8 cellular contexts compared by ENCODE assay signal in the genomic region with DNA sequence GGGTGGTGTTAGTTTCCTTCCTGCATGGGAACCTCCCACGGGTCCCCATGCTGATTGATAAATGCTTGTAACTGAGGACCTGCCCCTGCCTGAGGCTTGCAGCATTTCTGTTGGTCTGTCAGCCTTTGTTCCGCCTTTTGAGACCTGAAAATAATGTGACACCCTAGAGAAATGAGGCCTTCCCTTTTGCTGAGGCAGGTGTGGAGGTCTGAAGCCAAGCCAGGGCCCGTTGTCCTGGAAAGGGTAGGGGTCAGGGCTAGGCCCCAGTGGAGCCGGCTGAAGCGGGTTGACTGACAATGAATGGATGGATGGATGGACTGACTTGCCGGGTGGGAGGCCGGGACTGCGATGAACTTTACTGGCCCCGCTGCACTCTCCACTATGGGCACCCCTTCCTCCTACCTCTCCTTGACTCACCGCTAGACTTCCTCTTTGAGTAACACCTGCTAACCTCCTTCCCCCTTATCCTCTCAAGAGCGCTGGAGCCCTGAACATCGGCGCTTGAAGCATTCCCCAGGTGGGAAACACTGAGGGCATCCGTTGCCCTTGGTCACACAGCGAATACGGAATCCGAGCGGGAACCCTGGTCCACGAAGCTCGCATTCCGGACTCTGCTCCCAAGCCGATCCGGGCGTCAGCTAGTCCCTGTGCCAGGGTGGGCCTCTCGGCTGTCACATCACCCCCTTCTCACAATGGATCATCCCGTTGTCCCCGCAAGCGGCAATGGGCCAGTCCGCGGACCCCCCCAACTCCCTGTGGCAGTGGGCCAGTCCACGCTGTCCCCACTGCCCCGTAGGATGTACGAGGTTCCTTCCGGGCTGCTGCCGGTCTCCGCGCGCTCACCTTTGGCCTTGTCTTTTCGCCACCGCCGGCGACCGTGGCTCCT. TPM values are rescaled to one million over a fixed set of nuclear protein-coding genes. Genes with fewer than 3 reads are reported as not detected.
DNase-seq lines count a peak whose midpoint lies in the region; ATAC-seq and TF ChIP-seq lines count a peak whose summit lies in the region.

No MANE protein-coding gene starts in this region.

- peaks cover 5% of the 10 kb centered on the region for H3K36me3 Mint-ChIP-seq in activated CD8-positive, alpha-beta memory T cell treated with anti-CD3 and anti-CD28 coated beads, Interleukin-2, amount 10 ng/mL, durations not matched to agents 7 days and 5 days
- H3K36me3 Mint-ChIP-seq in naive thymus-derived CD4-positive, alpha-beta T cell, result peaks cover 0 to 6% (median 0%) of the 10 kb centered on the region in 5 donors

- TF ChIP-seq CTCF in GM12872 (IDR thresholded peaks at IDR 0.05; ENCODE audit: insufficient read depth, low read depth, low read length) (0 out of 3 replicates have a peak, but pooled peaks have one; percentile 14), epithelial cell of proximal tubule (conservative IDR thresholded peaks at IDR 0.05; ENCODE audit: low read depth, low read length) (no peak)

- H3K27me3 ChIP-seq in HAP-1 (ENCODE audit: low read depth) (no peaks in the 10 kb centered on the region), subcutaneous abdominal adipose tissue (ENCODE audit: control insufficient read depth in 5 of 5, insufficient read depth in 4 of 5, low read length in 5 of 5) (peaks cover 0 to 3% (median 0%) of the 10 kb centered on the region in 5 donors)
- no peaks in the 10 kb centered on the region for H3K27me3 ChIP-seq in naive thymus-derived CD4-positive, alpha-beta T cell (ENCODE audit: control insufficient read depth in 2 of 2, insufficient read depth in 2 of 2, low read length in 2 of 2)

- POLR2A ChIA-PET in naive thymus-derived CD4-positive, alpha-beta T cell (lab: Charles Lee), result interaction anchor here (0.7 to 2.1 kb wide), 10 partner anchors 11 to 153 kb away, joined by 3 to 8 read pairs (median 4); a partner anchor contains a TSS

- CTCF ChIA-PET in activated CD8-positive, alpha-beta memory T cell treated with anti-CD3 and anti-CD28 coated beads, Interleukin-2, amount 10 ng/mL, durations not matched to agents 7 days and 5 days (lab: Charles Lee), result interaction anchor here (1.0 to 6.3 kb wide), 15 partner anchors 7 to 388 kb away, joined by 3 to 67 read pairs (median 6); a partner anchor contains a TSS
- CTCF ChIA-PET in naive thymus-derived CD4-positive, alpha-beta T cell (lab: Charles Lee), result interaction anchor here (1.2 to 8.7 kb wide), 4 partner anchors 12 to 106 kb away, joined by 3 to 94 read pairs (median 7); a partner anchor contains a TSS

- H3K36me3 ChIP-seq in HAP-1 (replicated peaks) (no peaks in the 10 kb centered on the region), subcutaneous abdominal adipose tissue (ENCODE audit: control insufficient read depth in 5 of 5, insufficient read depth in 5 of 5, low read length in 5 of 5) (no peaks in the 10 kb centered on the region)
- H3K36me3 ChIP-seq in naive thymus-derived CD4-positive, alpha-beta T cell (ENCODE audit: control insufficient read depth in 2 of 3, insufficient read depth in 3 of 3, low read length in 3 of 3), result peaks cover 0 to 4% (median 0%) of the 10 kb centered on the region in 3 experiments

- H3K27me3 Mint-ChIP-seq in activated CD8-positive, alpha-beta memory T cell treated with anti-CD3 and anti-CD28 coated beads, Interleukin-2, amount 10 ng/mL, durations not matched to agents 7 days and 5 days, result peaks cover 3% of the 10 kb centered on the region
- H3K27me3 Mint-ChIP-seq in naive thymus-derived CD4-positive, alpha-beta T cell, result peaks cover 0 to 4% (median 0%) of the 10 kb centered on the region in 5 donors

- peak overlapping the region; percentile 90 for H3K27ac Mint-ChIP-seq in activated CD8-positive, alpha-beta memory T cell treated with anti-CD3 and anti-CD28 coated beads, Interleukin-2, amount 10 ng/mL, durations not matched to agents 7 days and 5 days
- peak overlapping the region; percentile 73 to 96 (median 87) for H3K27ac Mint-ChIP-seq in naive thymus-derived CD4-positive, alpha-beta T cell

- ATAC-seq in activated CD8-positive, alpha-beta memory T cell treated with anti-CD3 and anti-CD28 coated beads, Interleukin-2, amount 10 ng/mL, durations not matched to agents 7 days and 5 days, result peak; percentile 46
- ATAC-seq in naive thymus-derived CD4-positive, alpha-beta T cell, result peak; percentile 45

- intact Hi-C loops in naive thymus-derived CD4-positive, alpha-beta T cell (cut with micrococcal nuclease), result loop anchor here (1.0 to 5.0 kb wide), 13 partner anchors 10 to 1026 kb away; a partner anchor contains a TSS

- peaks cover 5% of the 10 kb centered on the region; the same call in 1 of the 2 replicates for H3K4me1 ChIP-seq in HAP-1
- peaks cover 21 to 30% of the 10 kb centered on the region in 2 donors for H3K4me1 ChIP-seq in naive thymus-derived CD4-positive, alpha-beta T cell (ENCODE audit: control insufficient read depth in 2 of 2, insufficient read depth in 2 of 2, low read length in 2 of 2)
- H3K4me1 ChIP-seq in subcutaneous abdominal adipose tissue (ENCODE audit: control insufficient read depth in 5 of 5, insufficient read depth in 5 of 5, low read length in 5 of 5), result peaks cover 15 to 81% (median 68%) of the 10 kb centered on the region in 5 donors

- H3K4me3 Mint-ChIP-seq in activated CD8-positive, alpha-beta memory T cell treated with anti-CD3 and anti-CD28 coated beads, Interleukin-2, amount 10 ng/mL, durations not matched to agents 7 days and 5 days, result peak overlapping the region; percentile 94
- H3K4me3 Mint-ChIP-seq in naive thymus-derived CD4-positive, alpha-beta T cell, result peak overlapping the region; percentile 89 to 100 (median 98)

- peak overlapping the region; percentile 84 to 98 (median 87) for H3K9ac ChIP-seq in subcutaneous abdominal adipose tissue (ENCODE audit: low read length in 5 of 5)

- in situ Hi-C loops in HAP-1 (cut with MboI; ENCODE audit: low sequenced_read_pairs), result no loop called here

- H3K4me3 ChIP-seq in HAP-1, result peak overlapping the region; percentile 62
- peak overlapping the region; percentile 81 for H3K4me3 ChIP-seq in epithelial cell of proximal tubule (ENCODE audit: low read depth, low read length)
- H3K4me3 ChIP-seq in naive thymus-derived CD4-positive, alpha-beta T cell (ENCODE audit: low read length), result peak overlapping the region; percentile 70
- peak overlapping the region; percentile 73 to 89 (median 84) for H3K4me3 ChIP-seq in subcutaneous abdominal adipose tissue (ENCODE audit: low read depth in 1 of 5, low read length in 5 of 5)

- peak; percentile 15 to 70 for DNase-seq in HAP-1 (ENCODE audit: low spot score in 2 of 2)
- DNase-seq in NCI-H1105 (lab: John Stamatoyannopoulos, UW), result peak; percentile 43
- peak; percentile 70 for DNase-seq in activated CD8-positive, alpha-beta memory T cell treated with anti-CD3 and anti-CD28 coated beads, Interleukin-2, amount 10 ng/mL, durations not matched to agents 7 days and 5 days
- DNase-seq in epithelial cell of proximal tubule (ENCODE audit: low read depth), result no peak
- peak; percentile 37 to 71 (median 61) for DNase-seq in naive thymus-derived CD4-positive, alpha-beta T cell
- DNase-seq in middle frontal gyrus (ENCODE audit: extremely low spot score, low spot score), result no peak

- H3K9me3 ChIP-seq in HAP-1 (no peaks in the 10 kb centered on the region), subcutaneous abdominal adipose tissue (ENCODE audit: control insufficient read depth in 5 of 5, low read length in 5 of 5) (no peaks in the 10 kb centered on the region)
- H3K9me3 ChIP-seq in naive thymus-derived CD4-positive, alpha-beta T cell (ENCODE audit: control insufficient read depth in 2 of 3, low read length in 3 of 3), result no peaks in the 10 kb centered on the region

- H3K27ac ChIP-seq in naive thymus-derived CD4-positive, alpha-beta T cell (ENCODE audit: low read depth, low read length), result peak overlapping the region; percentile 77
- peak overlapping the region; percentile 100 for H3K27ac ChIP-seq in subcutaneous abdominal adipose tissue (ENCODE audit: low read depth, low read length)

- H3K4me1 Mint-ChIP-seq in activated CD8-positive, alpha-beta memory T cell treated with anti-CD3 and anti-CD28 coated beads, Interleukin-2, amount 10 ng/mL, durations not matched to agents 7 days and 5 days, result peaks cover 38% of the 10 kb centered on the region
- H3K4me1 Mint-ChIP-seq in naive thymus-derived CD4-positive, alpha-beta T cell, result peaks cover 30 to 45% (median 38%) of the 10 kb centered on the region in 7 donors

- no peaks in the 10 kb centered on the region for H3K9me3 Mint-ChIP-seq in activated CD8-positive, alpha-beta memory T cell treated with anti-CD3 and anti-CD28 coated beads, Interleukin-2, amount 10 ng/mL, durations not matched to agents 7 days and 5 days (ENCODE audit: low read depth)
- no peaks in the 10 kb centered on the region for H3K9me3 Mint-ChIP-seq in naive thymus-derived CD4-positive, alpha-beta T cell

RNA-seq across cellular contexts. Expression of a gene that starts 4.4 kb away (rescaled TPM):
- total RNA-seq in activated CD8-positive, alpha-beta memory T cell treated with anti-CD3 and anti-CD28 coated beads, Interleukin-2, amount 10 ng/mL, durations not matched to agents 7 days and 5 days, result 10 to 100 TPM; 41.5 to 44.6 TPM
- 3.7 and 11.4 TPM in 2 replicates for total RNA-seq in epithelial cell of proximal tubule
- total RNA-seq in naive thymus-derived CD4-positive, alpha-beta T cell, result 10 to 100 TPM; 15.8 to 35.4 (median 28.3) TPM
- 1 to 10 TPM; 7.0 to 9.8 TPM for polyA plus RNA-seq in naive thymus-derived CD4-positive, alpha-beta T cell

RNA-seq across cellular contexts. Expression of a gene that starts 19.9 kb away (rescaled TPM):
- total RNA-seq in activated CD8-positive, alpha-beta memory T cell treated with anti-CD3 and anti-CD28 coated beads, Interleukin-2, amount 10 ng/mL, durations not matched to agents 7 days and 5 days, result not detected
- not detected in 2 replicates for total RNA-seq in epithelial cell of proximal tubule
- total RNA-seq in naive thymus-derived CD4-positive, alpha-beta T cell, result not detected
- under 1 TPM in 1 of 2 donors, not detected in 1; 0.30 TPM for polyA plus RNA-seq in naive thymus-derived CD4-positive, alpha-beta T cell

RNA-seq across cellular contexts. Expression of a gene that starts 32.7 kb away (rescaled TPM):
- not detected for total RNA-seq in activated CD8-positive, alpha-beta memory T cell treated with anti-CD3 and anti-CD28 coated beads, Interleukin-2, amount 10 ng/mL, durations not matched to agents 7 days and 5 days
- 5.0 and 5.7 TPM in 2 replicates for total RNA-seq in epithelial cell of proximal tubule
- under 1 TPM in 1 of 5 experiments, not detected in 4; 0.75 TPM for total RNA-seq in naive thymus-derived CD4-positive, alpha-beta T cell
- under 1 TPM in 1 of 2 donors, not detected in 1; 0.52 TPM for polyA plus RNA-seq in naive thymus-derived CD4-positive, alpha-beta T cell

Comparison
In these comparisons a context has a peak if more than half of its experiments do, and no peak if none do; other contexts are left out.
1. DNase-seq: peak in HAP-1 (2 of 2), NCI-H1105 (single experiment), activated CD8-positive, alpha-beta memory T cell treated with anti-CD3 and anti-CD28 coated beads, Interleukin-2, amount 10 ng/mL, durations not matched to agents 7 days and 5 days (single experiment) and naive thymus-derived CD4-positive, alpha-beta T cell (9 of 9); none in epithelial cell of proximal tubule (single experiment) and middle frontal gyrus (single experiment).
2. Peak in every context shown above with its lines, with median percentiles within 50 percentile points of each other: H3K4me3 ChIP-seq.